ENCODE assay signal across 1 cellular context in the genomic region with DNA sequence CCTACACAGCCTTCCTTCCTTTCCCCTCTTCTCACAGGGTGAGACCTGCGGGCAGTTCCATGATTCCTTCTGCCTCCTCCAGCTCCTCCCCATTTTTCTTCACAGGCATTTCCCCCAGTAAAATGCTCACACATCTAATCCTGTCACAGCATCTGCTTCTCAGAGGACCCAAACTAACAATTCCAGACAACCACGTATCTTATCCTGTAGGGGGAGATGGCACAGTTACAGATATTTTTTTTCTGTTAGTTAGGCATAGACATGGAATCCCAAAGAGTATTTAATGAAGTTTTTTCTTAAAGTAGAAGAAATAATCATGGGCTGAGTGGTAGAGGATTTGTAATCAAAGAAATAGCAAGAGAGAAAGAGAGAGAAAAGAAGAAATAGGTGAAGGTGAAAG.
TF ChIP-seq lines count a peak whose summit lies in the region.

No MANE protein-coding gene starts in this region.

TF ChIP-seq in K562, 482 proteins besides CTCF, POLR2A, EP300 and RAD21 (continued from another document):
- TF ChIP-seq SMAD3 (CRISPR knock-in tag; conservative IDR thresholded peaks at IDR 0.05), result no peak
- no peak for TF ChIP-seq ERF (CRISPR knock-in tag; IDR thresholded peaks at IDR 0.05)
- TF ChIP-seq, protein P1, sequence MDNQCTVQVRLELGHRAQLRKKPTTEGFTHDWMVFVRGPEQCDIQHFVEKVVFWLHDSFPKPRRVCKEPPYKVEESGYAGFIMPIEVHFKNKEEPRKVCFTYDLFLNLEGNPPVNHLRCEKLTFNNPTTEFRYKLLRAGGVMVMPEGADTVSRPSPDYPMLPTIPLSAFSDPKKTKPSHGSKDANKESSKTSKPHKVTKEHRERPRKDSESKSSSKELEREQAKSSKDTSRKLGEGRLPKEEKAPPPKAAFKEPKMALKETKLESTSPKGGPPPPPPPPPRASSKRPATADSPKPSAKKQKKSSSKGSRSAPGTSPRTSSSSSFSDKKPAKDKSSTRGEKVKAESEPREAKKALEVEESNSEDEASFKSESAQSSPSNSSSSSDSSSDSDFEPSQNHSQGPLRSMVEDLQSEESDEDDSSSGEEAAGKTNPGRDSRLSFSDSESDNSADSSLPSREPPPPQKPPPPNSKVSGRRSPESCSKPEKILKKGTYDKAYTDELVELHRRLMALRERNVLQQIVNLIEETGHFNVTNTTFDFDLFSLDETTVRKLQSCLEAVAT (IDR thresholded peaks at IDR 0.05), result no peak
- TF ChIP-seq FOXO4 (CRISPR knock-in tag; IDR thresholded peaks at IDR 0.05), result no peak
- TF ChIP-seq STAT5B (CRISPR knock-in tag; IDR thresholded peaks at IDR 0.05), result no peak
- TF ChIP-seq MAFF (IDR thresholded peaks at IDR 0.05; ENCODE audit: low read length), result no peak
- TF ChIP-seq, protein P2, sequence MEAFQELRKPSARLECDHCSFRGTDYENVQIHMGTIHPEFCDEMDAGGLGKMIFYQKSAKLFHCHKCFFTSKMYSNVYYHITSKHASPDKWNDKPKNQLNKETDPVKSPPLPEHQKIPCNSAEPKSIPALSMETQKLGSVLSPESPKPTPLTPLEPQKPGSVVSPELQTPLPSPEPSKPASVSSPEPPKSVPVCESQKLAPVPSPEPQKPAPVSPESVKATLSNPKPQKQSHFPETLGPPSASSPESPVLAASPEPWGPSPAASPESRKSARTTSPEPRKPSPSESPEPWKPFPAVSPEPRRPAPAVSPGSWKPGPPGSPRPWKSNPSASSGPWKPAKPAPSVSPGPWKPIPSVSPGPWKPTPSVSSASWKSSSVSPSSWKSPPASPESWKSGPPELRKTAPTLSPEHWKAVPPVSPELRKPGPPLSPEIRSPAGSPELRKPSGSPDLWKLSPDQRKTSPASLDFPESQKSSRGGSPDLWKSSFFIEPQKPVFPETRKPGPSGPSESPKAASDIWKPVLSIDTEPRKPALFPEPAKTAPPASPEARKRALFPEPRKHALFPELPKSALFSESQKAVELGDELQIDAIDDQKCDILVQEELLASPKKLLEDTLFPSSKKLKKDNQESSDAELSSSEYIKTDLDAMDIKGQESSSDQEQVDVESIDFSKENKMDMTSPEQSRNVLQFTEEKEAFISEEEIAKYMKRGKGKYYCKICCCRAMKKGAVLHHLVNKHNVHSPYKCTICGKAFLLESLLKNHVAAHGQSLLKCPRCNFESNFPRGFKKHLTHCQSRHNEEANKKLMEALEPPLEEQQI (IDR thresholded peaks at IDR 0.05), result no peak
- no peak for TF ChIP-seq RBM14 (IDR thresholded peaks at IDR 0.05; ENCODE audit: borderline replicate concordance, insufficient read depth, low read depth, low read length)
- TF ChIP-seq VEZF1 (CRISPR knock-in tag; IDR thresholded peaks at IDR 0.05), result no peak
- no peak for TF ChIP-seq PHF8 (IDR thresholded peaks at IDR 0.05; ENCODE audit: borderline replicate concordance, low read length)
- TF ChIP-seq ZNF23 (CRISPR knock-in tag; IDR thresholded peaks at IDR 0.05), result no peak
